7 cellular contexts compared by ENCODE assay signal in genomic region chr7:30974605-30975256, GRCh38. TPM values are rescaled to one million over a fixed set of nuclear protein-coding genes. Genes with fewer than 3 reads are reported as not detected.
A peak's percentile ranks its signal among the peaks of the same experiment; 100 is the strongest.
DNase-seq lines count a peak whose midpoint lies in the region; ATAC-seq and TF ChIP-seq lines count a peak whose summit lies in the region.

No MANE protein-coding gene starts in this region.

- peaks cover 2% of the 10 kb centered on the region for H3K36me3 Mint-ChIP-seq in memory B cell

- ATAC-seq in GM19467 (IDR thresholded peaks at IDR 0.05; ENCODE audit: unreplicated experiment) (peak; percentile 85), HG03432 (IDR thresholded peaks at IDR 0.05; ENCODE audit: unreplicated experiment) (peak; percentile 94), memory B cell (ENCODE audit: low read depth) (peak; percentile 85)

- TF ChIP-seq POLR2A in uterus (IDR thresholded peaks at IDR 0.05), result no peak

- no peak overlapping the region for H3K9ac ChIP-seq in colonic mucosa (ENCODE audit: low read depth in 2 of 2, low read length in 2 of 2)

- H3K9me3 ChIP-seq in colonic mucosa (no peaks in the 10 kb centered on the region), uterus (no peaks in the 10 kb centered on the region)

- no peak overlapping the region for H3K4me3 Mint-ChIP-seq in memory B cell

- H3K27ac Mint-ChIP-seq in memory B cell, result peak overlapping the region; percentile 40

- H3K4me1 ChIP-seq in colonic mucosa (no peaks in the 10 kb centered on the region), uterus (no peaks in the 10 kb centered on the region)

- DNase-seq in GM06990 (ENCODE audit: extremely low read depth, insufficient read length) (peak; percentile 69), RWPE1 (ENCODE audit: low spot score) (peak; percentile 38), colonic mucosa (peak; percentile 84), memory B cell (ENCODE audit: low spot score in 2 of 2) (peak in 1 of 2 donors; percentile 10), uterus (peak in 1 of 2 donors; percentile 33)

- no peaks in the 10 kb centered on the region for H3K27me3 ChIP-seq in GM06990 (replicated peaks; ENCODE audit: control insufficient read depth, insufficient read depth, low read length)
- H3K27me3 ChIP-seq in colonic mucosa, result no peaks in the 10 kb centered on the region
- no peaks in the 10 kb centered on the region for H3K27me3 ChIP-seq in uterus

- CTCF ChIA-PET in RWPE1 (lab: Yijun Ruan, JAX), result interaction anchor here (0.5 to 1.6 kb wide), 5 partner anchors 9 to 1640 kb away, joined by 3 to 7 read pairs (median 4); no protein-coding TSS in a partner anchor

- H3K27ac ChIP-seq in RWPE1 (no peak overlapping the region), colonic mucosa (no peak overlapping the region), uterus (no peak overlapping the region)

- H3K9me3 Mint-ChIP-seq in memory B cell, result no peaks in the 10 kb centered on the region

- peaks cover 12% of the 10 kb centered on the region for H3K4me1 Mint-ChIP-seq in memory B cell

- no peak overlapping the region for H3K4me3 ChIP-seq in GM06990 (replicated peaks; ENCODE audit: low read depth, low read length)
- no peak overlapping the region for H3K4me3 ChIP-seq in colonic mucosa
- H3K4me3 ChIP-seq in uterus, result no peak overlapping the region

- peak; percentile 88 for TF ChIP-seq CTCF in GM06990 (IDR thresholded peaks at IDR 0.05; ENCODE audit: insufficient read depth, low read length, poor library complexity, severe bottlenecking)
- TF ChIP-seq CTCF in RWPE1 (conservative IDR thresholded peaks at IDR 0.05; ENCODE audit: low read depth), result no peak; the same call in 1 of the 2 replicates
- peak; percentile 68 for TF ChIP-seq CTCF in colonic mucosa (IDR thresholded peaks at IDR 0.05)
- TF ChIP-seq CTCF in uterus (IDR thresholded peaks at IDR 0.05), result peak; percentile 35 to 57 (median 48)

- intact Hi-C loops in colonic mucosa (cut with DNase I), result no loop called here
- intact Hi-C loops in uterus (cut with DNase I; ENCODE audit: low total_unique reads), result loop anchor here (10.0 kb wide), 1 partner anchor 170 kb away; no protein-coding TSS in a partner anchor

- H3K27me3 Mint-ChIP-seq in memory B cell, result peaks cover 24% of the 10 kb centered on the region

- POLR2A ChIA-PET in RWPE1 (lab: Yijun Ruan, JAX; ENCODE audit: low non-redundant PET), result no interaction called here

- H3K36me3 ChIP-seq in GM06990 (ENCODE audit: control insufficient read depth, insufficient read depth, low read length) (no peaks in the 10 kb centered on the region), colonic mucosa (no peaks in the 10 kb centered on the region), uterus (no peaks in the 10 kb centered on the region)

RNA-seq across cellular contexts. Expression of gene GHRHR, which starts 11.0 kb away (rescaled TPM):
- total RNA-seq in colonic mucosa (not detected), uterus (not detected)
